14 cellular contexts compared by ENCODE assay signal in the genomic region with DNA sequence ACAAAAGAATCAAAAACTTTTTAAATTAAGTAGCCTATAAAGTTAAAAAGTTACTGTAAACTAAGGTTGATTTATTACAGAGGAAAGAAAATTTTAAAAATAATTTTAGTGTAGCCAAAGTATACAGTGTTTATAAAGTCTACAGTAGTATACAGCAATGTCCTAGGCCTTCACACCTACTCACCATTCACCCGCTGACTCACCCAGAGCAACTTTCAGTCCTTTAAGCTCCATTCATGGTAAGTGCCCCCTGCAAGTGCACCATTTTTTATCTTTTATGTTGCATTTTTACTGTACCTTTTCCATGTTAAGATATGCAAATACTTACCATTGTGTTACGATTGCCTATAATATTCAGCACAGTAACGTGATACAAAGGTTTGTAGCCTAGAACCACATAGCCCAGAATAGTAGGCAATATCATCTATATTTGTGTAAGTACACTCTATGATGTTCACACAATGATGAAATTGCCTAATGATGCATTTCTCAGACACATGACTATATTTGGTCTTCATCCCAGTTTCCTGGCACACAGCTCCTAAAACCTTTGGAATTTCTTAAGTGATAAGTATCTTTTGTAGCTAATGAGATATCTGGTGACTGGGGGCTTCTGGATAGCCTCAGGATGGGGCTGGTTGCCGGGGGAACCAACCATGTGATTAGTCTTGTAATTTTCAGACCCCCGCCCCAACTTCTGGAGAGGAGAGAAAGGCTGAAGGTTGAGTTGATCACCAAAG.
DNase-seq lines count a peak whose midpoint lies in the region; ATAC-seq, FAIRE-seq and TF ChIP-seq lines count a peak whose summit lies in the region.
"Had no signal": no experiment of that assay in that cellular context is flagged by ENCODE, and none has a peak within 500 bp of the region (broad histone marks: within the 10 kb centered on the region; RNA-seq: fewer than 3 reads in every experiment).

No MANE protein-coding gene starts in this region.

- H3K4me2 ChIP-seq in osteoblast (ENCODE audit: insufficient read depth, low read length): no peak overlapping the region

- H3K4me3 ChIP-seq in endodermal cell (ENCODE audit: low read length) (no peak overlapping the region), osteoblast (ENCODE audit: insufficient read depth, low read length) (no peak overlapping the region)
- H3K4me3 ChIP-seq: upper lobe of left lung had no signal

- H3K36me3 ChIP-seq in endodermal cell (ENCODE audit: control insufficient read depth, insufficient read depth, low read length) (no peaks in the 10 kb centered on the region), osteoblast (ENCODE audit: insufficient read depth, low read length) (no peaks in the 10 kb centered on the region)
- H3K36me3 ChIP-seq: upper lobe of left lung had no signal

- WGBS in endodermal cell (ENCODE audit: insufficient coverage in 1 of 2, insufficient read length in 1 of 2), 2 experiments: 83 to 91% methylated on average over 2 to 5 of the region's 5 CpGs

- H3K27ac Mint-ChIP-seq in endodermal cell: no peak overlapping the region
- H3K27ac Mint-ChIP-seq: activated T-helper 2 cell treated with anti-CD3 and anti-CD28 coated beads, Interferon-gamma antibody, Interleukin-2, Interleukin-4, amounts not matched to agents 10 μg/mL and 5 μg/mL and 100 μg/mL, durations not matched to agents 14 hours and 24 hours and 36 hours; memory B cell; stimulated activated memory B cell treated with anti-CD40 and anti-IgM and Interleukin-4, amounts not matched to agents 10 μg/mL and 1 μg/mL and 100 μg/mL, for 72 hours had no signal

- H3K4me1 Mint-ChIP-seq in endodermal cell: peaks cover 16% of the 10 kb centered on the region
- H3K4me1 Mint-ChIP-seq: memory B cell; stimulated activated memory B cell treated with anti-CD40 and anti-IgM and Interleukin-4, amounts not matched to agents 10 μg/mL and 1 μg/mL and 100 μg/mL, for 72 hours had no signal

- H3K9ac ChIP-seq in endodermal cell (ENCODE audit: extremely low read depth, low read length, poor library complexity, severe bottlenecking): no peak overlapping the region

- no peak overlapping the region for H3K4me3 Mint-ChIP-seq in endodermal cell
- H3K4me3 Mint-ChIP-seq: memory B cell; stimulated activated memory B cell treated with anti-CD40 and anti-IgM and Interleukin-4, amounts not matched to agents 10 μg/mL and 1 μg/mL and 100 μg/mL, for 72 hours had no signal

- H3K9me3 ChIP-seq in endodermal cell (ENCODE audit: control insufficient read depth, low read length) (peaks cover 11% of the 10 kb centered on the region), osteoblast (ENCODE audit: low read depth, low read length) (peaks cover 13% of the 10 kb centered on the region)

- H3K27me3 Mint-ChIP-seq in endodermal cell (ENCODE audit: insufficient read depth): peaks cover 3% of the 10 kb centered on the region

- peaks cover 6% of the 10 kb centered on the region for H3K9me3 Mint-ChIP-seq in endodermal cell
- H3K9me3 Mint-ChIP-seq: activated T-helper 2 cell treated with anti-CD3 and anti-CD28 coated beads, Interferon-gamma antibody, Interleukin-2, Interleukin-4, amounts not matched to agents 10 μg/mL and 5 μg/mL and 100 μg/mL, durations not matched to agents 14 hours and 24 hours and 36 hours had no signal

- intact Hi-C loops in left cardiac atrium (cut with DNase I): no loop called here

- no peaks in the 10 kb centered on the region for H3K36me3 Mint-ChIP-seq in endodermal cell (ENCODE audit: low read depth)
- H3K36me3 Mint-ChIP-seq: memory B cell; stimulated activated memory B cell treated with anti-CD40 and anti-IgM and Interleukin-4, amounts not matched to agents 10 μg/mL and 1 μg/mL and 100 μg/mL, for 72 hours had no signal

- H2AFZ ChIP-seq in osteoblast (ENCODE audit: low read length): no peak overlapping the region

- H3K27me3 ChIP-seq in endodermal cell (ENCODE audit: control insufficient read depth, insufficient read depth, low read length, poor library complexity, severe bottlenecking) (no peaks in the 10 kb centered on the region), osteoblast (ENCODE audit: insufficient read depth, low read length) (no peaks in the 10 kb centered on the region)
- H3K27me3 ChIP-seq: foreskin keratinocyte, upper lobe of left lung had no signal

- no peak for DNase-seq in RCC 7860 (ENCODE audit: low spot score)
- peak; percentile 28 for DNase-seq in endodermal cell
- peak; percentile 17 for DNase-seq in osteoblast (ENCODE audit: insufficient read length, low spot score, missing footprints)
- no peak for DNase-seq in effector CD4-positive, alpha-beta T cell
- DNase-seq in left cardiac atrium: no peak
- DNase-seq: anterior cingulate cortex, foreskin keratinocyte, NCI-H1105 treated with DMSO at 0.1 percent for 48 hours, upper lobe of left lung had no signal

- TF ChIP-seq CTCF in endodermal cell (conservative IDR thresholded peaks at IDR 0.05) (no peak), osteoblast (IDR thresholded peaks at IDR 0.05; ENCODE audit: extremely low read depth, low read depth, low read length) (no peak)

- ATAC-seq in GM19351 (IDR thresholded peaks at IDR 0.05; ENCODE audit: unreplicated experiment) (no peak), left cardiac atrium (no peak)
- ATAC-seq: foreskin keratinocyte; stimulated activated memory B cell treated with anti-CD40 and anti-IgM and Interleukin-4, amounts not matched to agents 10 μg/mL and 1 μg/mL and 100 μg/mL, for 72 hours had no signal

- no peak overlapping the region for H3K27ac ChIP-seq in endodermal cell (ENCODE audit: low read depth, low read length)
- peak overlapping the region; percentile 77 for H3K27ac ChIP-seq in osteoblast (ENCODE audit: low read depth, low read length)
- H3K27ac ChIP-seq: foreskin keratinocyte, upper lobe of left lung had no signal

- no peaks in the 10 kb centered on the region for H3K79me2 ChIP-seq in osteoblast (ENCODE audit: insufficient read depth, low read length)

- H3K4me1 ChIP-seq in endodermal cell (ENCODE audit: control insufficient read depth, insufficient read depth, low read length) (no peaks in the 10 kb centered on the region), osteoblast (ENCODE audit: insufficient read depth, low read length) (peaks cover 25% of the 10 kb centered on the region)
- H3K4me1 ChIP-seq: upper lobe of left lung had no signal

- peak; percentile 11 for FAIRE-seq in G401.6 (lab: Jason Lieb, UNC)
- FAIRE-seq in RCC 7860 (lab: Jason Lieb, UNC): peak; percentile 50

- H4K20me1 ChIP-seq in osteoblast (ENCODE audit: insufficient read depth, low read length): no peaks in the 10 kb centered on the region

Comparison
In these comparisons a context has a peak if more than half of its experiments do, and no peak if none do; other contexts are left out.
1. DNase-seq: peak in endodermal cell (single experiment) and osteoblast (single experiment); none in RCC 7860 (single experiment), effector CD4-positive, alpha-beta T cell (single experiment) and left cardiac atrium (single experiment).